ENCODE assay signal across 12 cellular contexts in the genomic region with DNA sequence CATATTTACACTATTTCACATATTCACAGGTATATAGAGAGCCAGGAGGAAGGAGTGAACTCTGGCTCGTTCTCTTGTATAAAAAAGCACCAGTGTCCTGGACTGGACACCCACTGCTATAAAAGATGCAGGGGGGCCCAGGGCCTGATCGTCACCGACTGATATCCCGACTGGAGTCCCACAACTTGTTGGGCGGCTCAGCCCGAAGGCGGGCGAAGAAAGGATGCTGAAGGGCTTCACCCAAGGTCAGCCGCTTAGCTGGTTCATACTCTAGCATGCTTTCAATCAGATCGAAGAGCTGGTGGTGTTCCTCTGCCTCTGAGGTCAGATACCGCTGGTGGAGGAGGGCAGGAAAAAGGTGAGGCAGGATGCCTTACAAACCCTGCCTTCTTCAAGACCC. TPM values are rescaled to one million over a fixed set of nuclear protein-coding genes. Genes with fewer than 3 reads are reported as not detected.
DNase-seq lines count a peak whose midpoint lies in the region; ATAC-seq and TF ChIP-seq lines count a peak whose summit lies in the region.
"Had no signal": no experiment of that assay in that cellular context is flagged by ENCODE, and none has a peak within 500 bp of the region (broad histone marks: within the 10 kb centered on the region; RNA-seq: fewer than 3 reads in every experiment).

No MANE protein-coding gene starts in this region.

- no peak overlapping the region for H3K9ac ChIP-seq in endodermal cell (ENCODE audit: extremely low read depth, low read length, poor library complexity, severe bottlenecking)

- in situ Hi-C loops in Panc1 (cut with HindIII; ENCODE audit: low pct_unique_long_range_greater_than_20kb, low sequenced_read_pairs) = no loop called here

- peak overlapping the region; percentile 37 for H3K27ac Mint-ChIP-seq in T-helper 2 cell treated with Interferon-gamma antibody and Interleukin-4, amounts not matched to agents 5 μg/mL and 100 μg/mL, for 36 hours
- H3K27ac Mint-ChIP-seq in endodermal cell = peak overlapping the region; percentile 94

- 92 to 94% methylated on average over 9 to 11 of the region's 11 CpGs for WGBS in endodermal cell (ENCODE audit: insufficient coverage in 1 of 2, insufficient read length in 1 of 2), 2 experiments
- 89 to 92% methylated on average over 11 of the region's 11 CpGs for WGBS in sigmoid colon, 2 donors

- H3K36me3 ChIP-seq in Panc1 (ENCODE audit: control insufficient read depth, insufficient read depth, low read length) (peaks cover 18% of the 10 kb centered on the region), endodermal cell (ENCODE audit: control insufficient read depth, insufficient read depth, low read length) (peaks cover 70% of the 10 kb centered on the region), sigmoid colon (peaks cover 36 to 74% (median 45%) of the 10 kb centered on the region in 4 donors), BE2C (peaks cover 61% of the 10 kb centered on the region)

- peaks cover 23% of the 10 kb centered on the region for H3K4me1 Mint-ChIP-seq in T-helper 2 cell treated with Interferon-gamma antibody and Interleukin-4, amounts not matched to agents 5 μg/mL and 100 μg/mL, for 36 hours (ENCODE audit: low read depth)
- H3K4me1 Mint-ChIP-seq in endodermal cell = peaks cover 13% of the 10 kb centered on the region

- H3K27ac ChIP-seq in Panc1 (ENCODE audit: low read length) (peak overlapping the region; percentile 97), endodermal cell (ENCODE audit: low read depth, low read length) (no peak overlapping the region), sigmoid colon (peak overlapping the region; percentile 86 to 91 (median 87))

- no peak for ATAC-seq in Panc1
- no peak for ATAC-seq in GM21515 (IDR thresholded peaks at IDR 0.05; ENCODE audit: unreplicated experiment)

- H3K4me3 ChIP-seq in Panc1 (ENCODE audit: low read depth in 2 of 2, low read length in 2 of 2) (no peak overlapping the region), endodermal cell (ENCODE audit: low read length) (no peak overlapping the region), sigmoid colon (no peak overlapping the region), BE2C (ENCODE audit: low read depth, low read length) (no peak overlapping the region)

- no peaks in the 10 kb centered on the region for H3K27me3 ChIP-seq in Panc1 (ENCODE audit: control insufficient read depth, insufficient read depth, low read length)
- no peaks in the 10 kb centered on the region for H3K27me3 ChIP-seq in endodermal cell (ENCODE audit: control insufficient read depth, insufficient read depth, low read length, poor library complexity, severe bottlenecking)
- H3K27me3 ChIP-seq in sigmoid colon = no peaks in the 10 kb centered on the region
- no peaks in the 10 kb centered on the region for H3K27me3 ChIP-seq in BE2C
- H3K27me3 ChIP-seq: ascending aorta had no signal

- H3K9me3 Mint-ChIP-seq in T-helper 2 cell treated with Interferon-gamma antibody and Interleukin-4, amounts not matched to agents 5 μg/mL and 100 μg/mL, for 36 hours = no peaks in the 10 kb centered on the region
- no peaks in the 10 kb centered on the region for H3K9me3 Mint-ChIP-seq in endodermal cell

- no peaks in the 10 kb centered on the region for H3K27me3 Mint-ChIP-seq in T-helper 2 cell treated with Interferon-gamma antibody and Interleukin-4, amounts not matched to agents 5 μg/mL and 100 μg/mL, for 36 hours (ENCODE audit: low read depth)
- no peaks in the 10 kb centered on the region for H3K27me3 Mint-ChIP-seq in endodermal cell (ENCODE audit: insufficient read depth)

- intact Hi-C loops in Panc1 (cut with micrococcal nuclease; ENCODE audit: unreplicated experiment) = no loop called here
- intact Hi-C loops in sigmoid colon (cut with DNase I) = no loop called here

- CTCF ChIA-PET in Panc1 (lab: Charles Lee) = interaction anchor here (0.7 kb wide), 1 partner anchor 11 kb away, joined by 3 read pairs; no protein-coding TSS in a partner anchor

- DNase-seq in T-helper 2 cell treated with Interferon-gamma antibody and Interleukin-4, amounts not matched to agents 5 μg/mL and 100 μg/mL, for 36 hours (ENCODE audit: low spot score) = no peak
- DNase-seq in T-helper 2 cell (no peak), Panc1 (ENCODE audit: low read depth, low spot score) (no peak), endodermal cell (no peak), sigmoid colon (peak; percentile 64), NCI-H1105 treated with DMSO at 0.1 percent for 48 hours (lab: John Stamatoyannopoulos, UW) (no peak), BE2C (no peak)
- DNase-seq: HCEC 1CT, left cardiac atrium had no signal

- POLR2A ChIA-PET in Panc1 (lab: Charles Lee) = no interaction called here

- BruUV-seq in Panc1 (replicated peaks; lab: Mats Ljungman, UMichigan) = no TSS peak

- H3K9me3 ChIP-seq in Panc1 (ENCODE audit: control insufficient read depth, insufficient read depth, low read depth, low read length) (no peaks in the 10 kb centered on the region), endodermal cell (ENCODE audit: control insufficient read depth, low read length) (no peaks in the 10 kb centered on the region), sigmoid colon (no peaks in the 10 kb centered on the region), BE2C (no peaks in the 10 kb centered on the region)
- H3K9me3 ChIP-seq: ascending aorta had no signal

- H3K4me1 ChIP-seq in Panc1 (ENCODE audit: control insufficient read depth, insufficient read depth, low read length) (peaks cover 13% of the 10 kb centered on the region), endodermal cell (ENCODE audit: control insufficient read depth, insufficient read depth, low read length) (no peaks in the 10 kb centered on the region), sigmoid colon (peaks cover 0 to 26% (median 19%) of the 10 kb centered on the region in 4 donors), BE2C (no peaks in the 10 kb centered on the region)

- H3K36me3 Mint-ChIP-seq in T-helper 2 cell treated with Interferon-gamma antibody and Interleukin-4, amounts not matched to agents 5 μg/mL and 100 μg/mL, for 36 hours (ENCODE audit: low read depth) = peaks cover 67% of the 10 kb centered on the region
- peaks cover 63% of the 10 kb centered on the region for H3K36me3 Mint-ChIP-seq in endodermal cell (ENCODE audit: low read depth)

- TF ChIP-seq CTCF in Panc1 (IDR thresholded peaks at IDR 0.05) (no peak), endodermal cell (conservative IDR thresholded peaks at IDR 0.05) (no peak), sigmoid colon (IDR thresholded peaks at IDR 0.05) (no peak), BE2C (IDR thresholded peaks at IDR 0.05; ENCODE audit: low read depth, low read length) (no peak)

- no peak for TF ChIP-seq POLR2A in sigmoid colon (IDR thresholded peaks at IDR 0.05)

- H3K4me3 Mint-ChIP-seq in T-helper 2 cell treated with Interferon-gamma antibody and Interleukin-4, amounts not matched to agents 5 μg/mL and 100 μg/mL, for 36 hours = peak overlapping the region; percentile 96
- no peak overlapping the region for H3K4me3 Mint-ChIP-seq in endodermal cell

- no peak for TF ChIP-seq EP300 in sigmoid colon (IDR thresholded peaks at IDR 0.05)

RNA-seq across cellular contexts. Expression of a gene that starts 0.9 kb away (rescaled TPM):
- total RNA-seq in Panc1 (2021; ENCODE audit: unreplicated experiment) (200 TPM), endodermal cell (10 to 100 TPM; 56.1 TPM), sigmoid colon (10 to 100 TPM; 25.1 to 45.3 (median 36.5) TPM)
- 232 TPM for polyA plus RNA-seq in Panc1 (2012; ENCODE audit: insufficient read length)
- polyA plus RNA-seq in endodermal cell (2013, experiment 1 of 2) = 66.4 TPM
- polyA plus RNA-seq in endodermal cell (2013, experiment 2 of 2) = 60.2 TPM
- 10 to 100 TPM; 11.6 to 56.4 (median 22.8) TPM for polyA plus RNA-seq in sigmoid colon
- 203 TPM for polyA plus RNA-seq in BE2C (2012; ENCODE audit: insufficient read depth, insufficient read length, low read depth)

RNA-seq across cellular contexts. Expression of a gene that starts 7.8 kb away (rescaled TPM):
- total RNA-seq in Panc1 (2021; ENCODE audit: unreplicated experiment) = 94.7 TPM
- 122 TPM for polyA plus RNA-seq in Panc1 (2012; ENCODE audit: insufficient read length)
- total RNA-seq in endodermal cell = 10 to 100 TPM; 49.5 to 65.9 TPM
- polyA plus RNA-seq in endodermal cell (2013, experiment 1 of 2) = 57.2 TPM
- 49.2 TPM for polyA plus RNA-seq in endodermal cell (2013, experiment 2 of 2)
- 10 to 100 TPM; 11.8 to 44.0 (median 16.0) TPM for total RNA-seq in sigmoid colon
- polyA plus RNA-seq in sigmoid colon = 10 to 100 TPM in 1 of 3 donors, 1 to 10 TPM in 2; 5.4 to 17.6 (median 6.5) TPM
- 59.3 TPM for polyA plus RNA-seq in BE2C (2012; ENCODE audit: insufficient read depth, insufficient read length, low read depth)

RNA-seq across cellular contexts. Expression of a gene that starts 10.2 kb away (rescaled TPM):
- total RNA-seq in Panc1 (2021; ENCODE audit: unreplicated experiment) = 43.6 TPM
- polyA plus RNA-seq in Panc1 (2012; ENCODE audit: insufficient read length) = 38.2 TPM
- total RNA-seq in endodermal cell = 10 to 100 TPM; 69.8 to 82.3 TPM
- 84.9 TPM for polyA plus RNA-seq in endodermal cell (2013, experiment 1 of 2)
- polyA plus RNA-seq in endodermal cell (2013, experiment 2 of 2) = 71.3 TPM
- total RNA-seq in sigmoid colon = 10 to 100 TPM; 21.4 to 33.2 (median 25.3) TPM
- 10 to 100 TPM in 2 of 3 donors, 1 to 10 TPM in 1; 7.2 to 45.9 (median 14.4) TPM for polyA plus RNA-seq in sigmoid colon
- 129 TPM for polyA plus RNA-seq in BE2C (2012; ENCODE audit: insufficient read depth, insufficient read length, low read depth)

RNA-seq across cellular contexts. Expression of a gene that starts 14.2 kb away (rescaled TPM):
- total RNA-seq in Panc1 (2021; ENCODE audit: unreplicated experiment) (7.8 TPM), endodermal cell (1 to 10 TPM; 8.7 to 9.2 TPM), sigmoid colon (1 to 10 TPM; 1.2 to 5.5 (median 2.3) TPM)
- polyA plus RNA-seq in Panc1 (2012; ENCODE audit: insufficient read length) = 8.6 TPM
- polyA plus RNA-seq in endodermal cell (2013, experiment 1 of 2) = 15.1 TPM
- 12.8 TPM for polyA plus RNA-seq in endodermal cell (2013, experiment 2 of 2)
- polyA plus RNA-seq in sigmoid colon = 1 to 10 TPM in 2 of 3 donors, under 1 TPM in 1; 0.69 to 8.6 (median 1.2) TPM
- polyA plus RNA-seq in BE2C (2012; ENCODE audit: insufficient read depth, insufficient read length, low read depth) = 10.0 TPM

RNA-seq across cellular contexts. Expression of a gene that starts 38.2 kb away (rescaled TPM):
- total RNA-seq in Panc1 (2021; ENCODE audit: unreplicated experiment) = 0.13 TPM
- not detected for polyA plus RNA-seq in Panc1 (2012; ENCODE audit: insufficient read length)
- under 1 TPM in 1 of 2 donors, not detected in 1; 0.40 TPM for total RNA-seq in endodermal cell
- 0.18 TPM for polyA plus RNA-seq in endodermal cell (2013, experiment 1 of 2)
- 0.08 TPM for polyA plus RNA-seq in endodermal cell (2013, experiment 2 of 2)
- not detected for total RNA-seq in sigmoid colon
- under 1 TPM; under 0.01 to 0.69 (median 0.38) TPM for polyA plus RNA-seq in sigmoid colon
- polyA plus RNA-seq in BE2C (2012; ENCODE audit: insufficient read depth, insufficient read length, low read depth) = not detected
- total RNA-seq: ascending aorta, fibroblast of lung, left cardiac atrium had no signal
- polyA plus RNA-seq: fibroblast of lung had no signal
